ENCODE assay signal across 9 cellular contexts in the genomic region with DNA sequence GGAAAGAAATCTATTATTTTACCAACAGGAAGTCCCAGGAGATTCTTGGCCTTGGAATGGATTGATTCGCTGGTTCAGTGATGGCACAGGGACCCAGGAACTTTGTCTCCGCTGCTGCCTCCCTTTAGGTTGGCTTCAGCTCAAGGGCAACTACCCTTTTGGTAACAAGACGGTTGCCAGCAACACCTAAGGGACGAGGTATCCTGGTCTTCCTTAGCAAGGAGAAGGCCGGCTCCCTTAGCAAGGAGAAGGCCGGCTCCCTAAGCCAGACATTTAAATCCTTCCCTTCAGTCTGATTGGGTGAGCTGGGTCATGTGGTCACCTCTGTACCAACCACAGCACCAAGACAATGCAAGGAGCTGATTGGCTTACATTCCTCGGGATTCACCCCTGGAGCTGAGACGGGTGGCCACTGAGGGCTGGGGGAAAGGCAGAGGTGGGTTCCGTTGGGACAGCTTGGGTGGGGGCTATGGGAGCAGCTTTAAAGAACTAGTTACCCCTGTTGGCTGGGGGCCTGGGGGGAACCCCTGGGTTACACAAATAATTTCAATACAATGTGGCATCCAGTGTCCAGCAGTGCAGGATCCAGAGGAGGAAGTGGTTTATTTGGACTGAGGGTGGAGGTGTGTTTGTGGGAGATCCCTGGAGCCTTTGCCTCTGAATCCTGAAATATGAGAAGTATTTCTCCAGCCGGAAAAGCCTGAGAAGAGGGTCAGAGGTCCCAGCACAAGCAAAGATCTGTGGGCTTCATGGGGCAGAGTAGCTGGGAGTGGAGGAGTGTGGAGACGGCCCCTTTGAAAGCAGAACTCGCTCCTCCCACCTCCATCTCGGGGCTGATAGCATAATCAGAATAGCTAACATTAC. TPM values are rescaled to one million over a fixed set of nuclear protein-coding genes. Genes with fewer than 3 reads are reported as not detected.
A peak's percentile ranks its signal among the peaks of the same experiment; 100 is the strongest.
DNase-seq lines count a peak whose midpoint lies in the region; ATAC-seq and TF ChIP-seq lines count a peak whose summit lies in the region.
"Had no signal": no experiment of that assay in that cellular context is flagged by ENCODE, and none has a peak within 500 bp of the region (broad histone marks: within the 10 kb centered on the region; RNA-seq: fewer than 3 reads in every experiment).

No MANE protein-coding gene starts in this region.

- no peak for TF ChIP-seq POLR2A in gastrocnemius medialis (IDR thresholded peaks at IDR 0.05)

- intact Hi-C loops in gastrocnemius medialis (cut with DNase I; ENCODE audit: low total_unique reads) = no loop called here

- H3K4me1 ChIP-seq in SJSA1 (replicated peaks) (peaks cover 64% of the 10 kb centered on the region), gastrocnemius medialis (peaks cover 11 to 22% of the 10 kb centered on the region in 2 donors)

- H3K27ac ChIP-seq in SJSA1 = peak overlapping the region; percentile 46
- H3K27ac ChIP-seq in gastrocnemius medialis = peak overlapping the region; percentile 14 to 46 (median 38)

- ATAC-seq in gastrocnemius medialis = peak in 1 of 2 donors; percentile 58

- H3K9me3 ChIP-seq in SJSA1 (replicated peaks) (no peaks in the 10 kb centered on the region), gastrocnemius medialis (no peaks in the 10 kb centered on the region)

- in situ Hi-C loops in gastrocnemius medialis (cut with MboI; ENCODE audit: low sequenced_read_pairs in 4 of 4) = no loop called here

- TF ChIP-seq CTCF in foreskin fibroblast (IDR thresholded peaks at IDR 0.05; ENCODE audit: low read depth, low read length) (no peak), gastrocnemius medialis (IDR thresholded peaks at IDR 0.05 in 4 of 5, conservative IDR thresholded peaks at IDR 0.05 in 1 of 5) (no peak)

- H3K36me3 ChIP-seq in H7 (replicated peaks; ENCODE audit: control insufficient read depth, insufficient read depth, low read length) (no peaks in the 10 kb centered on the region), SJSA1 (no peaks in the 10 kb centered on the region), gastrocnemius medialis (no peaks in the 10 kb centered on the region)

- H3K4me3 ChIP-seq in H7 (ENCODE audit: insufficient read depth, low read depth, low read length) (no peak overlapping the region; the same call in 1 of the 2 replicates), SJSA1 (no peak overlapping the region), foreskin fibroblast (ENCODE audit: low read depth in 1 of 2, low read length in 2 of 2) (no peak overlapping the region), gastrocnemius medialis (peak overlapping the region in 2 of 4 donors; percentile 9 to 17)

- no peaks in the 10 kb centered on the region for H3K27me3 ChIP-seq in H7 (ENCODE audit: control insufficient read depth, insufficient read depth, low read length)
- no peaks in the 10 kb centered on the region for H3K27me3 ChIP-seq in SJSA1 (replicated peaks)
- no peaks in the 10 kb centered on the region for H3K27me3 ChIP-seq in gastrocnemius medialis

- DNase-seq in H7 = peak; percentile 81
- DNase-seq in SJSA1 (ENCODE audit: low read depth in 1 of 2, low spot score in 2 of 2) = peak; percentile 73 to 79
- DNase-seq in foreskin fibroblast = peak; percentile 75 to 79
- DNase-seq in gastrocnemius medialis = no peak
- DNase-seq in NCI-H446 treated with DMSO at 0.1 percent for 48 hours (lab: John Stamatoyannopoulos, UW) = no peak
- no peak for DNase-seq in NCI-H1092 treated with DMSO at 0.1 percent for 48 hours (lab: John Stamatoyannopoulos, UW)
- no peak for DNase-seq in NCI-H526 treated with DMSO at 0.1 percent for 48 hours (lab: John Stamatoyannopoulos, UW)
- DNase-seq in DMS79 (lab: John Stamatoyannopoulos, UW) = no peak
- DNase-seq: NCI-H187 had no signal

RNA-seq across cellular contexts. Expression of a gene that starts 20.7 kb away (rescaled TPM):
- 243 and 293 TPM in 2 replicates for total RNA-seq in H7 (2014; rRNA removed; shearing (Covaris generic))
- 381 and 457 TPM in 2 replicates for total RNA-seq in SJSA1 (2014; rRNA removed; shearing (Covaris generic))
- 10 to 100 TPM; 37.3 to 74.5 (median 45.6) TPM for total RNA-seq in gastrocnemius medialis

Comparison
In these comparisons a context has a peak if more than half of its experiments do, and no peak if none do; other contexts are left out.
1. DNase-seq: peak in H7 (single experiment), SJSA1 (2 of 2) and foreskin fibroblast (2 of 2); none in gastrocnemius medialis (0 of 2), NCI-H446 treated with DMSO at 0.1 percent for 48 hours (single experiment), NCI-H1092 treated with DMSO at 0.1 percent for 48 hours (single experiment), NCI-H526 treated with DMSO at 0.1 percent for 48 hours (single experiment) and DMS79 (single experiment).